25 cellular contexts compared by ENCODE assay signal in the genomic region with DNA sequence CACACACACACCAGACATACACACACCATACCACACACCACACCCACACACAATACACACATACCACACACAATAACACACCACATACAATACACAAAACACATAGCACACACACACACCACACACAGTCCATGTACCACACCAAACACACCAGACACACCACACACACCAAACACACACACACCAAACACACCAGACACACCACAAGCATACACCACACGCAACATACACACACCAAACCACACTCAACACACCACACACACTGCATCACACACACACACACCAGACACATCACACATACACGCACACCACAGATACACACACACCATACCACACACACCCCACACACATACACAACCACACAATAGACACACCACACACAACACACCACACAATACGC. TPM values are rescaled to one million over a fixed set of nuclear protein-coding genes. Genes with fewer than 3 reads are reported as not detected.
"Had no signal": no experiment of that assay in that cellular context is flagged by ENCODE, and none has a peak within 500 bp of the region (broad histone marks: within the 10 kb centered on the region; RNA-seq: fewer than 3 reads in every experiment).

No MANE protein-coding gene starts in this region.

- H3K36me3 Mint-ChIP-seq: mesothelial cell of epicardium had no signal

- DNase-seq: activated CD4-positive, alpha-beta T cell treated with anti-CD3 and anti-CD28 coated beads, Interleukin-2, amount 50 U/mL, for 4 hours; activated CD8-positive, alpha-beta memory T cell treated with anti-CD3 and anti-CD28 coated beads, Interleukin-2, amount 10 ng/mL, durations not matched to agents 7 days and 5 days; activated naive CD4-positive, alpha-beta T cell treated with anti-CD3 and anti-CD28 coated beads for 36 hours; colonic mucosa; erythroblast; foreskin melanocyte; glutamatergic neuron; hypothalamus; left colon; small intestine; stimulated activated CD4-positive, alpha-beta T cell treated with anti-CD3 and anti-CD28 coated beads, Interleukin-15, amount 100 ng/mL, for 24 hours; stimulated activated CD4-positive, alpha-beta T cell treated with anti-CD3 and anti-CD28 coated beads, Interleukin-2, amount 100 ng/mL, for 48 hours; upper lobe of right lung had no signal

- H3K4me3 Mint-ChIP-seq: activated CD8-positive, alpha-beta memory T cell treated with anti-CD3 and anti-CD28 coated beads, Interleukin-2, amount 10 ng/mL, durations not matched to agents 7 days and 5 days; activated naive CD4-positive, alpha-beta T cell treated with anti-CD3 and anti-CD28 coated beads for 36 hours; brain; central memory CD8-positive, alpha-beta T cell; mesothelial cell of epicardium; stimulated activated naive CD8-positive, alpha-beta T cell treated with anti-CD3 and anti-CD28 coated beads, Interleukin-15, Interleukin-2, amounts not matched to agents 100 ng/mL and 50 ng/mL, for 24 hours; T-cell had no signal

- H3K36me3 ChIP-seq: colonic mucosa, lower lobe of right lung, prostate gland, upper lobe of right lung had no signal

- H3K27me3 Mint-ChIP-seq: activated CD8-positive, alpha-beta memory T cell treated with anti-CD3 and anti-CD28 coated beads, Interleukin-2, amount 10 ng/mL, durations not matched to agents 7 days and 5 days; brain; central memory CD8-positive, alpha-beta T cell; stimulated activated naive CD8-positive, alpha-beta T cell treated with anti-CD3 and anti-CD28 coated beads, Interleukin-15, Interleukin-2, amounts not matched to agents 100 ng/mL and 50 ng/mL, for 24 hours; T-cell had no signal

- FAIRE-seq: small intestine had no signal

- H3K27ac Mint-ChIP-seq: activated CD8-positive, alpha-beta memory T cell treated with anti-CD3 and anti-CD28 coated beads, Interleukin-2, amount 10 ng/mL, durations not matched to agents 7 days and 5 days; activated naive CD4-positive, alpha-beta T cell treated with anti-CD3 and anti-CD28 coated beads for 36 hours; brain; mesothelial cell of epicardium; stimulated activated naive CD8-positive, alpha-beta T cell treated with anti-CD3 and anti-CD28 coated beads, Interleukin-15, Interleukin-2, amounts not matched to agents 100 ng/mL and 50 ng/mL, for 24 hours; T-cell had no signal

- H3K4me1 Mint-ChIP-seq: brain; central memory CD8-positive, alpha-beta T cell; mesothelial cell of epicardium; T-cell had no signal

- ATAC-seq: activated CD4-positive, CD25-positive, alpha-beta regulatory T cell treated with anti-CD3 and anti-CD28 coated beads, Interleukin-2, amount 50 U/mL, for 24 hours; activated CD8-positive, alpha-beta memory T cell treated with anti-CD3 and anti-CD28 coated beads, Interleukin-2, amount 10 ng/mL, durations not matched to agents 7 days and 5 days; left colon; T-cell; upper lobe of right lung had no signal

- H3K9me3 ChIP-seq: colonic mucosa, lower lobe of right lung, prostate gland, right atrium auricular region, upper lobe of right lung had no signal

- H3K27ac ChIP-seq: colonic mucosa, lower lobe of right lung, prostate gland, right atrium auricular region, upper lobe of right lung had no signal

- H3K4me1 ChIP-seq: colonic mucosa, lower lobe of right lung, prostate gland, right atrium auricular region, upper lobe of right lung had no signal

- H3K9me3 Mint-ChIP-seq: activated naive CD4-positive, alpha-beta T cell treated with anti-CD3 and anti-CD28 coated beads for 36 hours; brain; central memory CD8-positive, alpha-beta T cell; mesothelial cell of epicardium; stimulated activated naive CD8-positive, alpha-beta T cell treated with anti-CD3 and anti-CD28 coated beads, Interleukin-15, Interleukin-2, amounts not matched to agents 100 ng/mL and 50 ng/mL, for 24 hours; T-cell had no signal

- H3K4me3 ChIP-seq: colonic mucosa, lower lobe of right lung, prostate gland, right atrium auricular region, upper lobe of right lung had no signal

- H3K27me3 ChIP-seq: colonic mucosa, right atrium auricular region, upper lobe of right lung had no signal

RNA-seq across cellular contexts. Expression of gene SPATA19, which starts 56.7 kb away (rescaled TPM):
- total RNA-seq: activated CD8-positive, alpha-beta memory T cell treated with anti-CD3 and anti-CD28 coated beads, Interleukin-2, amount 10 ng/mL, durations not matched to agents 7 days and 5 days; activated naive CD4-positive, alpha-beta T cell treated with anti-CD3 and anti-CD28 coated beads for 36 hours; colonic mucosa; left colon; lower lobe of right lung; mesothelial cell of epicardium; myocyte; omental fat pad; right atrium auricular region; T-cell; upper lobe of right lung had no signal
- polyA plus RNA-seq: neural cell, small intestine had no signal
